In the genomic region with DNA sequence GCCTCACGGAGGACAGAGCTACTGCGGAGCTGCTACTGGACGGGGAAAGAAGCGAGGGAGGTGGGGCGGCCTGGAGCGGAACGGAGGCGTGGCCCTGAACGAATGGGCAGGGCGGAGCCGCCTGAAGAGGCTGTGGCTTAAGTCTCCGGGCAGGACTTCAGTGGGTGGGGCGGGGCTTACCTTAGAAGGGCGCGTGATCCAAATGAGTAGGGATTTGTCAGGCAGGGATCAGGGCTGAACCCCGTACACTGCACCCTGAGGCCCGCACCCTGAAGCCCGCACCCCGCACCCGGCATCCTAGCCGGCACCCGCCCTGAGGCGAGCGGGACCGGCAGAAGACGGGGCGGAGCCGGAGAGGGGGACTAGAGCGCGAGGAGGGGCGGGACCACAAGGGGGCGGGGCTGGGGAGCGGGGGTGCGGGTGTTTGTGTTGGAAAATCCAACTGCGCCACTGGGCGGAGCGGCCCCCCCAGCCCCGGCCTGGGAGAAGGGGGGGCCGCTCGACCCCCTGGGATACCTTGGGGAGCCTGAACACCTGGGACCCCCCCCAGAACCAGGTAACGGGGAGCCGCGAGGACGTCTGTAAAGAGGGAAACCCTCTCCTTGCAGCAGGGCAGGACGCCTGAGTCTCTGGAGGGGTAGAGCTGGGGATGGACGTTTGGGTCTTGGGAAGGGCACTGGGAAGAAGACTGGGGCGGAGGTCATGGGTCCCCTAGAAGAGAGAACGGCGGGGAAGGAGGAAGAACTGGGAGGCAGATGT, we compare ENCODE assay signal across 1 cellular context.
TF ChIP-seq lines count a peak whose summit lies in the region.

A gene with protein sequence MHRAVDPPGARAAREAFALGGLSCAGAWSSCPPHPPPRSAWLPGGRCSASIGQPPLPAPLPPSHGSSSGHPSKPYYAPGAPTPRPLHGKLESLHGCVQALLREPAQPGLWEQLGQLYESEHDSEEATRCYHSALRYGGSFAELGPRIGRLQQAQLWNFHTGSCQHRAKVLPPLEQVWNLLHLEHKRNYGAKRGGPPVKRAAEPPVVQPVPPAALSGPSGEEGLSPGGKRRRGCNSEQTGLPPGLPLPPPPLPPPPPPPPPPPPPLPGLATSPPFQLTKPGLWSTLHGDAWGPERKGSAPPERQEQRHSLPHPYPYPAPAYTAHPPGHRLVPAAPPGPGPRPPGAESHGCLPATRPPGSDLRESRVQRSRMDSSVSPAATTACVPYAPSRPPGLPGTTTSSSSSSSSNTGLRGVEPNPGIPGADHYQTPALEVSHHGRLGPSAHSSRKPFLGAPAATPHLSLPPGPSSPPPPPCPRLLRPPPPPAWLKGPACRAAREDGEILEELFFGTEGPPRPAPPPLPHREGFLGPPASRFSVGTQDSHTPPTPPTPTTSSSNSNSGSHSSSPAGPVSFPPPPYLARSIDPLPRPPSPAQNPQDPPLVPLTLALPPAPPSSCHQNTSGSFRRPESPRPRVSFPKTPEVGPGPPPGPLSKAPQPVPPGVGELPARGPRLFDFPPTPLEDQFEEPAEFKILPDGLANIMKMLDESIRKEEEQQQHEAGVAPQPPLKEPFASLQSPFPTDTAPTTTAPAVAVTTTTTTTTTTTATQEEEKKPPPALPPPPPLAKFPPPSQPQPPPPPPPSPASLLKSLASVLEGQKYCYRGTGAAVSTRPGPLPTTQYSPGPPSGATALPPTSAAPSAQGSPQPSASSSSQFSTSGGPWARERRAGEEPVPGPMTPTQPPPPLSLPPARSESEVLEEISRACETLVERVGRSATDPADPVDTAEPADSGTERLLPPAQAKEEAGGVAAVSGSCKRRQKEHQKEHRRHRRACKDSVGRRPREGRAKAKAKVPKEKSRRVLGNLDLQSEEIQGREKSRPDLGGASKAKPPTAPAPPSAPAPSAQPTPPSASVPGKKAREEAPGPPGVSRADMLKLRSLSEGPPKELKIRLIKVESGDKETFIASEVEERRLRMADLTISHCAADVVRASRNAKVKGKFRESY (N-terminal part only) (plus strand): TSS at position 423 of the 759 bp plus-strand sequence. CDS start 11,338 bp downstream, outside the sequence.

TF ChIP-seq in HCT116, 20 proteins besides CTCF, POLR2A, EP300 and RAD21 (continued from another document):
- TF ChIP-seq JUND (IDR thresholded peaks at IDR 0.05) (no peak), SP1 (IDR thresholded peaks at IDR 0.05; ENCODE audit: low read depth) (no peak), FOSL1 (IDR thresholded peaks at IDR 0.05; ENCODE audit: low read depth) (no peak), SRF (IDR thresholded peaks at IDR 0.05; ENCODE audit: low read depth) (no peak), EZH2phosphoT487 (IDR thresholded peaks at IDR 0.05; ENCODE audit: borderline replicate concordance) (no peak)
- TF ChIP-seq, protein P1, sequence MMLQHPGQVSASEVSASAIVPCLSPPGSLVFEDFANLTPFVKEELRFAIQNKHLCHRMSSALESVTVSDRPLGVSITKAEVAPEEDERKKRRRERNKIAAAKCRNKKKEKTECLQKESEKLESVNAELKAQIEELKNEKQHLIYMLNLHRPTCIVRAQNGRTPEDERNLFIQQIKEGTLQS (IDR thresholded peaks at IDR 0.05): no peak
- TF ChIP-seq, protein P2, sequence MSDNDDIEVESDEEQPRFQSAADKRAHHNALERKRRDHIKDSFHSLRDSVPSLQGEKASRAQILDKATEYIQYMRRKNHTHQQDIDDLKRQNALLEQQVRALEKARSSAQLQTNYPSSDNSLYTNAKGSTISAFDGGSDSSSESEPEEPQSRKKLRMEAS (IDR thresholded peaks at IDR 0.05): no peak
